In the genomic region with DNA sequence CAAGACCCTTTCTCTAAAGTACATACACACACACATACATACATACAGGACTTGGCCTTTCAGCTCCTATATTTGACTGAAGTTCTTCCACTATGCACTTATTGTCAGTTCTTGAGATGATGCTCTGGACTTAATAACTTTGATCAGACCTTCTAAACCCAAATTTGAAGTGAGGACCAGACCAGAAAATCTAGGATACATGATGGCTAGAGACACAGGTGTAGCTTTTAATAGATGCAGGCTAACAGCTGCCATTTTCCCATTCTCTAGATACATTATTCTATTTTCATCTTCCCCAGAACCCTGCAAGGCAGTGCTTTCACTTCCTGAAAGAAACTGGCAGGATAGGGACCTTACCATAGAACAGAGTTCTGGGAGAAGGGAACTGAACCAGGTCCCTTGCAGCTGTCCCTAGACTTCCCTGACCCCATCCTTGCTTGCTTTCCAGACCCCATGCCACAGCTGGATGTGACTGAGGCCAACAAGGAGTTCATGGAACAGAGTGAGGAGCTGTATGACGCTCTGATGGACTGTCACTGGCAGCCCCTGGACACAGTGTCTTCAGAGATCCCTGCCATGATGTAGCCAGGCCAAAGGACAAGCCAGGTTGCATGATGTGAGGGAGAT, we compare ENCODE assay signal across 11 cellular contexts. TPM values are rescaled to one million over a fixed set of nuclear protein-coding genes. Genes with fewer than 3 reads are reported as not detected.
DNase-seq lines count a peak whose midpoint lies in the region; ATAC-seq and TF ChIP-seq lines count a peak whose summit lies in the region.
"Had no signal": no experiment of that assay in that cellular context is flagged by ENCODE, and none has a peak within 500 bp of the region (broad histone marks: within the 10 kb centered on the region; RNA-seq: fewer than 3 reads in every experiment).

No MANE protein-coding gene starts in this region.

- no peaks in the 10 kb centered on the region for H3K27me3 ChIP-seq in OCI-LY1 (ENCODE audit: insufficient read depth, low read length)
- H3K27me3 ChIP-seq: thyroid gland had no signal

- CTCF ChIA-PET in activated naive CD4-positive, alpha-beta T cell treated with anti-CD3 and anti-CD28 coated beads for 36 hours (lab: Charles Lee), result interaction anchor here (0.5 to 0.6 kb wide), 2 partner anchors 20 to 442 kb away, joined by 4 to 8 read pairs; no protein-coding TSS in a partner anchor

- H3K4me2 ChIP-seq in OCI-LY1 (ENCODE audit: low read length), result no peak overlapping the region

- intact Hi-C loops in activated naive CD4-positive, alpha-beta T cell treated with anti-CD3 and anti-CD28 coated beads for 36 hours (cut with micrococcal nuclease), result no loop called here
- intact Hi-C loops in left colon (cut with DNase I, micrococcal nuclease), result no loop called here

- H3K9me2 ChIP-seq in OCI-LY1 (ENCODE audit: low read depth, low read length), result no peaks in the 10 kb centered on the region

- H3K27ac ChIP-seq in OCI-LY1 (ENCODE audit: low read depth, low read length, poor library complexity, severe bottlenecking), result peak overlapping the region; percentile 13
- H3K27ac ChIP-seq: thyroid gland had no signal

- H3K4me1 Mint-ChIP-seq in activated naive CD4-positive, alpha-beta T cell treated with anti-CD3 and anti-CD28 coated beads for 36 hours (ENCODE audit: low read depth), result peaks cover 25% of the 10 kb centered on the region
- peaks cover 21% of the 10 kb centered on the region for H3K4me1 Mint-ChIP-seq in activated naive CD8-positive, alpha-beta T cell treated with anti-CD3 and anti-CD28 coated beads, Interleukin-2, amount 10 ng/mL, durations not matched to agents 7 days and 5 days
- peaks cover 27% of the 10 kb centered on the region for H3K4me1 Mint-ChIP-seq in stimulated activated naive CD8-positive, alpha-beta T cell treated with anti-CD3 and anti-CD28 coated beads, Interleukin-15, Interleukin-2, amounts not matched to agents 100 ng/mL and 50 ng/mL, for 24 hours (ENCODE audit: low read depth)

- no peaks in the 10 kb centered on the region for H3K9me3 ChIP-seq in OCI-LY1 (ENCODE audit: low read length)
- H3K9me3 ChIP-seq: thyroid gland had no signal

- peaks cover 71% of the 10 kb centered on the region for H3K36me3 ChIP-seq in OCI-LY1 (ENCODE audit: insufficient read depth, low read length)

- H3K36me3 Mint-ChIP-seq in activated naive CD4-positive, alpha-beta T cell treated with anti-CD3 and anti-CD28 coated beads for 36 hours (ENCODE audit: low read depth), result peaks cover 48% of the 10 kb centered on the region
- peaks cover 41% of the 10 kb centered on the region for H3K36me3 Mint-ChIP-seq in activated naive CD8-positive, alpha-beta T cell treated with anti-CD3 and anti-CD28 coated beads, Interleukin-2, amount 10 ng/mL, durations not matched to agents 7 days and 5 days
- H3K36me3 Mint-ChIP-seq in stimulated activated naive CD8-positive, alpha-beta T cell treated with anti-CD3 and anti-CD28 coated beads, Interleukin-15, Interleukin-2, amounts not matched to agents 100 ng/mL and 50 ng/mL, for 24 hours (ENCODE audit: low read depth), result peaks cover 49% of the 10 kb centered on the region

- H3K79me2 ChIP-seq in OCI-LY1 (ENCODE audit: insufficient read depth, low read length), result peaks cover 16% of the 10 kb centered on the region

- no peak for DNase-seq in activated naive CD4-positive, alpha-beta T cell treated with anti-CD3 and anti-CD28 coated beads for 36 hours
- DNase-seq in activated naive CD4-positive, alpha-beta T cell (lab: John Stamatoyannopoulos, UW), result no peak
- no peak for DNase-seq in activated naive CD8-positive, alpha-beta T cell treated with anti-CD3 and anti-CD28 coated beads, Interleukin-2, amount 10 ng/mL, durations not matched to agents 7 days and 5 days
- DNase-seq in NCI-H1694 (lab: John Stamatoyannopoulos, UW) (no peak), NCI-H1436 treated with DMSO at 0.1 percent for 48 hours (lab: John Stamatoyannopoulos, UW) (no peak), left colon (no peak)
- DNase-seq: activated effector memory CD4-positive, alpha-beta T cell treated with Interleukin-2 at 50 U/mL for 16 hours; NCI-H524; thyroid gland had no signal

- TF ChIP-seq CTCF in OCI-LY1 (IDR thresholded peaks at IDR 0.05; ENCODE audit: low read length), result no peak

- H3F3A ChIP-seq in OCI-LY1 (ENCODE audit: insufficient read depth, low read length), result peaks cover 8% of the 10 kb centered on the region; the same call in 1 of the 2 replicates

- H3K4me3 Mint-ChIP-seq in activated naive CD4-positive, alpha-beta T cell treated with anti-CD3 and anti-CD28 coated beads for 36 hours, result no peak overlapping the region
- no peak overlapping the region for H3K4me3 Mint-ChIP-seq in activated naive CD8-positive, alpha-beta T cell treated with anti-CD3 and anti-CD28 coated beads, Interleukin-2, amount 10 ng/mL, durations not matched to agents 7 days and 5 days
- H3K4me3 Mint-ChIP-seq in stimulated activated naive CD8-positive, alpha-beta T cell treated with anti-CD3 and anti-CD28 coated beads, Interleukin-15, Interleukin-2, amounts not matched to agents 100 ng/mL and 50 ng/mL, for 24 hours, result peak overlapping the region; percentile 97

- H3K9ac ChIP-seq in OCI-LY1 (ENCODE audit: low read length), result no peak overlapping the region

- no peak overlapping the region for H3K4me3 ChIP-seq in OCI-LY1 (ENCODE audit: low read depth, low read length, poor library complexity, severe bottlenecking)
- H3K4me3 ChIP-seq: thyroid gland had no signal

- H3K9me3 Mint-ChIP-seq in activated naive CD4-positive, alpha-beta T cell treated with anti-CD3 and anti-CD28 coated beads for 36 hours, result no peaks in the 10 kb centered on the region
- H3K9me3 Mint-ChIP-seq in activated naive CD8-positive, alpha-beta T cell treated with anti-CD3 and anti-CD28 coated beads, Interleukin-2, amount 10 ng/mL, durations not matched to agents 7 days and 5 days, result no peaks in the 10 kb centered on the region
- no peaks in the 10 kb centered on the region for H3K9me3 Mint-ChIP-seq in stimulated activated naive CD8-positive, alpha-beta T cell treated with anti-CD3 and anti-CD28 coated beads, Interleukin-15, Interleukin-2, amounts not matched to agents 100 ng/mL and 50 ng/mL, for 24 hours

- no peaks in the 10 kb centered on the region for H4K20me1 ChIP-seq in OCI-LY1 (ENCODE audit: insufficient read depth, low read length)

- no peak overlapping the region for H2AFZ ChIP-seq in OCI-LY1 (ENCODE audit: low read length)

- no peaks in the 10 kb centered on the region for H3K27me3 Mint-ChIP-seq in activated naive CD4-positive, alpha-beta T cell treated with anti-CD3 and anti-CD28 coated beads for 36 hours (ENCODE audit: low read depth)
- no peaks in the 10 kb centered on the region for H3K27me3 Mint-ChIP-seq in activated naive CD8-positive, alpha-beta T cell treated with anti-CD3 and anti-CD28 coated beads, Interleukin-2, amount 10 ng/mL, durations not matched to agents 7 days and 5 days
- H3K27me3 Mint-ChIP-seq in stimulated activated naive CD8-positive, alpha-beta T cell treated with anti-CD3 and anti-CD28 coated beads, Interleukin-15, Interleukin-2, amounts not matched to agents 100 ng/mL and 50 ng/mL, for 24 hours, result no peaks in the 10 kb centered on the region

- peaks cover 19% of the 10 kb centered on the region for H3K4me1 ChIP-seq in OCI-LY1 (ENCODE audit: insufficient read depth, low read length, severe bottlenecking)

- POLR2A ChIA-PET in activated naive CD8-positive, alpha-beta T cell treated with anti-CD3 and anti-CD28 coated beads, Interleukin-2, amount 10 ng/mL, durations not matched to agents 7 days and 5 days (lab: Charles Lee), result interaction anchor here (0.5 to 1.8 kb wide), 6 partner anchors 18 to 207 kb away, joined by 3 to 4 read pairs (median 3); a partner anchor contains a TSS

- peak overlapping the region; percentile 42 for H3K27ac Mint-ChIP-seq in activated naive CD4-positive, alpha-beta T cell treated with anti-CD3 and anti-CD28 coated beads for 36 hours
- peak overlapping the region; percentile 39 for H3K27ac Mint-ChIP-seq in activated naive CD8-positive, alpha-beta T cell treated with anti-CD3 and anti-CD28 coated beads, Interleukin-2, amount 10 ng/mL, durations not matched to agents 7 days and 5 days
- H3K27ac Mint-ChIP-seq in stimulated activated naive CD8-positive, alpha-beta T cell treated with anti-CD3 and anti-CD28 coated beads, Interleukin-15, Interleukin-2, amounts not matched to agents 100 ng/mL and 50 ng/mL, for 24 hours, result peak overlapping the region; percentile 74

- no peak for ATAC-seq in activated naive CD8-positive, alpha-beta T cell treated with anti-CD3 and anti-CD28 coated beads, Interleukin-2, amount 10 ng/mL, durations not matched to agents 7 days and 5 days (ENCODE audit: low read depth)
- ATAC-seq in left colon, result no peak

RNA-seq across cellular contexts. Expression of a gene that starts 14.9 kb away (rescaled TPM):
- total RNA-seq in activated naive CD4-positive, alpha-beta T cell treated with anti-CD3 and anti-CD28 coated beads for 36 hours, result not detected
- total RNA-seq in activated naive CD8-positive, alpha-beta T cell treated with anti-CD3 and anti-CD28 coated beads, Interleukin-2, amount 10 ng/mL, durations not matched to agents 7 days and 5 days, result under 1 TPM; 0.50 to 0.79 TPM
- total RNA-seq in left colon, result 1 to 10 TPM; 3.0 to 4.7 TPM

RNA-seq across cellular contexts. Expression of a gene that starts 24.3 kb away (rescaled TPM):
- total RNA-seq in activated naive CD4-positive, alpha-beta T cell treated with anti-CD3 and anti-CD28 coated beads for 36 hours, result 10 to 100 TPM; 36.7 to 39.4 TPM
- total RNA-seq in activated naive CD8-positive, alpha-beta T cell treated with anti-CD3 and anti-CD28 coated beads, Interleukin-2, amount 10 ng/mL, durations not matched to agents 7 days and 5 days, result 10 to 100 TPM; 54.2 to 58.9 TPM
- total RNA-seq in left colon, result 10 to 100 TPM; 14.7 to 18.3 TPM
